ENCODE assay signal across 2 cellular contexts in the genomic region with DNA sequence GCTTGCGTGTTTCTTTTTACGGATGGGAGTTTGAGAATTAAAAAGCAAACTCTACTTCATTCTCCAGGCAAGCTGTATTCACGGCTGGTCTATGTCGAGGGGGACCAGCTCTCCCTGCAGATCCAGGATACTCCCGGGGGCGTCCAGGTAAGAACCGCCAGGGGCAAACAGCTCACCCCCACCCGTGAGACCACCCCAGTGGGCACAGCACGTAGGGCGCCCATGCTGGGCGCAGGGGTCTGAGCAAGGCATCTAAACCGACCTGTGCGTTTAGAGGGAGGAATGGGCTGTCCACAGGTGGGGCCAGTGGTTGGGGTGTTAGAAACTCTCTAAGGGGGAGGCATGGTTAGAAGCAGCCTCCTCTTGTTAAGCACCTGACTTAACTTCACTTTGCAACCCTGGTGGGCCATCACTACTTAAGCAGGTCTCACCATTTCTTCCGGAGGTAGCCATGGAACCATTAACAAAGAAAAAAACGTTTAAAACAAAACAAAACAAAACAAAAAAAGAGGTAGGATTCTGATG.
TF ChIP-seq lines count a peak whose summit lies in the region.

No MANE protein-coding gene starts in this region.

TF ChIP-seq in IMR-90, 13 proteins besides CTCF, POLR2A, EP300 and RAD21:
- no peak for TF ChIP-seq FOS (IDR thresholded peaks at IDR 0.05; ENCODE audit: low read depth, low read length)
- TF ChIP-seq, protein P1, sequence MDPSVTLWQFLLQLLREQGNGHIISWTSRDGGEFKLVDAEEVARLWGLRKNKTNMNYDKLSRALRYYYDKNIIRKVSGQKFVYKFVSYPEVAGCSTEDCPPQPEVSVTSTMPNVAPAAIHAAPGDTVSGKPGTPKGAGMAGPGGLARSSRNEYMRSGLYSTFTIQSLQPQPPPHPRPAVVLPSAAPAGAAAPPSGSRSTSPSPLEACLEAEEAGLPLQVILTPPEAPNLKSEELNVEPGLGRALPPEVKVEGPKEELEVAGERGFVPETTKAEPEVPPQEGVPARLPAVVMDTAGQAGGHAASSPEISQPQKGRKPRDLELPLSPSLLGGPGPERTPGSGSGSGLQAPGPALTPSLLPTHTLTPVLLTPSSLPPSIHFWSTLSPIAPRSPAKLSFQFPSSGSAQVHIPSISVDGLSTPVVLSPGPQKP (IDR thresholded peaks at IDR 0.05; ENCODE audit: borderline replicate concordance, low read depth, low read length) = no peak
- no peak for TF ChIP-seq CHD1 (IDR thresholded peaks at IDR 0.05; ENCODE audit: low read depth, low read length)
- TF ChIP-seq, protein P2, sequence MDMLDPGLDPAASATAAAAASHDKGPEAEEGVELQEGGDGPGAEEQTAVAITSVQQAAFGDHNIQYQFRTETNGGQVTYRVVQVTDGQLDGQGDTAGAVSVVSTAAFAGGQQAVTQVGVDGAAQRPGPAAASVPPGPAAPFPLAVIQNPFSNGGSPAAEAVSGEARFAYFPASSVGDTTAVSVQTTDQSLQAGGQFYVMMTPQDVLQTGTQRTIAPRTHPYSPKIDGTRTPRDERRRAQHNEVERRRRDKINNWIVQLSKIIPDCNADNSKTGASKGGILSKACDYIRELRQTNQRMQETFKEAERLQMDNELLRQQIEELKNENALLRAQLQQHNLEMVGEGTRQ (IDR thresholded peaks at IDR 0.05; ENCODE audit: low read depth, low read length) = no peak

TF ChIP-seq in HepG2, 621 proteins besides CTCF, POLR2A, EP300 and RAD21:
- TF ChIP-seq ZNF230 (CRISPR knock-in tag; IDR thresholded peaks at IDR 0.05) (no peak), MAFK (conservative IDR thresholded peaks at IDR 0.05 in 1 of 2, IDR thresholded peaks at IDR 0.05 in 1 of 2; ENCODE audit: low read length in 2 of 2) (no peak), ZNF720 (CRISPR knock-in tag; IDR thresholded peaks at IDR 0.05) (no peak), SRF (IDR thresholded peaks at IDR 0.05; ENCODE audit: low read depth, low read length) (no peak), RORA (CRISPR knock-in tag; IDR thresholded peaks at IDR 0.05) (no peak), PRMT3 (CRISPR knock-in tag; IDR thresholded peaks at IDR 0.05; ENCODE audit: borderline replicate concordance, low read depth) (no peak), ZNF749 (CRISPR knock-in tag; IDR thresholded peaks at IDR 0.05; ENCODE audit: borderline replicate concordance) (no peak), NCOR1 (IDR thresholded peaks at IDR 0.05; ENCODE audit: borderline replicate concordance, low read length) (no peak), DMAP1 (CRISPR knock-in tag; IDR thresholded peaks at IDR 0.05) (no peak), ZBTB21 (CRISPR knock-in tag; IDR thresholded peaks at IDR 0.05) (no peak), ZNF251 (CRISPR knock-in tag; IDR thresholded peaks at IDR 0.05) (no peak), KAT2B (IDR thresholded peaks at IDR 0.05; ENCODE audit: borderline replicate concordance, low read depth, low read length) (no peak), KMT2B (CRISPR knock-in tag; IDR thresholded peaks at IDR 0.05) (no peak)
- TF ChIP-seq, protein P3, sequence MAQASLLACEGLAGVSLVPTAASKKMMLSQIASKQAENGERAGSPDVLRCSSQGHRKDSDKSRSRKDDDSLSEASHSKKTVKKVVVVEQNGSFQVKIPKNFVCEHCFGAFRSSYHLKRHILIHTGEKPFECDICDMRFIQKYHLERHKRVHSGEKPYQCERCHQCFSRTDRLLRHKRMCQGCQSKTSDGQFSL (CRISPR knock-in tag; IDR thresholded peaks at IDR 0.05) = no peak
- TF ChIP-seq, protein P4, sequence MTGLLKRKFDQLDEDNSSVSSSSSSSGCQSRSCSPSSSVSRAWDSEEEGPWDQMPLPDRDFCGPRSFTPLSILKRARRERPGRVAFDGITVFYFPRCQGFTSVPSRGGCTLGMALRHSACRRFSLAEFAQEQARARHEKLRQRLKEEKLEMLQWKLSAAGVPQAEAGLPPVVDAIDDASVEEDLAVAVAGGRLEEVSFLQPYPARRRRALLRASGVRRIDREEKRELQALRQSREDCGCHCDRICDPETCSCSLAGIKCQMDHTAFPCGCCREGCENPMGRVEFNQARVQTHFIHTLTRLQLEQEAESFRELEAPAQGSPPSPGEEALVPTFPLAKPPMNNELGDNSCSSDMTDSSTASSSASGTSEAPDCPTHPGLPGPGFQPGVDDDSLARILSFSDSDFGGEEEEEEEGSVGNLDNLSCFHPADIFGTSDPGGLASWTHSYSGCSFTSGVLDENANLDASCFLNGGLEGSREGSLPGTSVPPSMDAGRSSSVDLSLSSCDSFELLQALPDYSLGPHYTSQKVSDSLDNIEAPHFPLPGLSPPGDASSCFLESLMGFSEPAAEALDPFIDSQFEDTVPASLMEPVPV (CRISPR knock-in tag; IDR thresholded peaks at IDR 0.05) = no peak
- TF ChIP-seq, protein P5, sequence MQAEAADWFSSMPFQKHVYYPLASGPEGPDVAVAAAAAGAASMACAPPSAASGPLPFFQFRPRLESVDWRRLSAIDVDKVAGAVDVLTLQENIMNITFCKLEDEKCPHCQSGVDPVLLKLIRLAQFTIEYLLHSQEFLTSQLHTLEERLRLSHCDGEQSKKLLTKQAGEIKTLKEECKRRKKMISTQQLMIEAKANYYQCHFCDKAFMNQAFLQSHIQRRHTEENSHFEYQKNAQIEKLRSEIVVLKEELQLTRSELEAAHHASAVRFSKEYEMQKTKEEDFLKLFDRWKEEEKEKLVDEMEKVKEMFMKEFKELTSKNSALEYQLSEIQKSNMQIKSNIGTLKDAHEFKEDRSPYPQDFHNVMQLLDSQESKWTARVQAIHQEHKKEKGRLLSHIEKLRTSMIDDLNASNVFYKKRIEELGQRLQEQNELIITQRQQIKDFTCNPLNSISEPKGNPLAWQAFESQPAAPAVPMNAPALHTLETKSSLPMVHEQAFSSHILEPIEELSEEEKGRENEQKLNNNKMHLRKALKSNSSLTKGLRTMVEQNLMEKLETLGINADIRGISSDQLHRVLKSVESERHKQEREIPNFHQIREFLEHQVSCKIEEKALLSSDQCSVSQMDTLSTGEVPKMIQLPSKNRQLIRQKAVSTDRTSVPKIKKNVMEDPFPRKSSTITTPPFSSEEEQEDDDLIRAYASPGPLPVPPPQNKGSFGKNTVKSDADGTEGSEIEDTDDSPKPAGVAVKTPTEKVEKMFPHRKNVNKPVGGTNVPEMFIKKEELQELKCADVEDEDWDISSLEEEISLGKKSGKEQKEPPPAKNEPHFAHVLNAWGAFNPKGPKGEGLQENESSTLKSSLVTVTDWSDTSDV (CRISPR knock-in tag; IDR thresholded peaks at IDR 0.05) = no peak
- TF ChIP-seq, protein P6, sequence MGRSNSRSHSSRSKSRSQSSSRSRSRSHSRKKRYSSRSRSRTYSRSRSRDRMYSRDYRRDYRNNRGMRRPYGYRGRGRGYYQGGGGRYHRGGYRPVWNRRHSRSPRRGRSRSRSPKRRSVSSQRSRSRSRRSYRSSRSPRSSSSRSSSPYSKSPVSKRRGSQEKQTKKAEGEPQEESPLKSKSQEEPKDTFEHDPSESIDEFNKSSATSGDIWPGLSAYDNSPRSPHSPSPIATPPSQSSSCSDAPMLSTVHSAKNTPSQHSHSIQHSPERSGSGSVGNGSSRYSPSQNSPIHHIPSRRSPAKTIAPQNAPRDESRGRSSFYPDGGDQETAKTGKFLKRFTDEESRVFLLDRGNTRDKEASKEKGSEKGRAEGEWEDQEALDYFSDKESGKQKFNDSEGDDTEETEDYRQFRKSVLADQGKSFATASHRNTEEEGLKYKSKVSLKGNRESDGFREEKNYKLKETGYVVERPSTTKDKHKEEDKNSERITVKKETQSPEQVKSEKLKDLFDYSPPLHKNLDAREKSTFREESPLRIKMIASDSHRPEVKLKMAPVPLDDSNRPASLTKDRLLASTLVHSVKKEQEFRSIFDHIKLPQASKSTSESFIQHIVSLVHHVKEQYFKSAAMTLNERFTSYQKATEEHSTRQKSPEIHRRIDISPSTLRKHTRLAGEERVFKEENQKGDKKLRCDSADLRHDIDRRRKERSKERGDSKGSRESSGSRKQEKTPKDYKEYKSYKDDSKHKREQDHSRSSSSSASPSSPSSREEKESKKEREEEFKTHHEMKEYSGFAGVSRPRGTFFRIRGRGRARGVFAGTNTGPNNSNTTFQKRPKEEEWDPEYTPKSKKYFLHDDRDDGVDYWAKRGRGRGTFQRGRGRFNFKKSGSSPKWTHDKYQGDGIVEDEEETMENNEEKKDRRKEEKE (IDR thresholded peaks at IDR 0.05) = no peak
- TF ChIP-seq, protein P7, sequence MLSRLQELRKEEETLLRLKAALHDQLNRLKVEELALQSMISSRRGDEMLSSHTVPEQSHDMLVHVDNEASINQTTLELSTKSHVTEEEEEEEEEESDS (CRISPR knock-in tag; IDR thresholded peaks at IDR 0.05; ENCODE audit: borderline replicate concordance) = no peak
